ENCODE assay signal across 8 cellular contexts in genomic region chr3:161222662-161223061, GRCh38. TPM values are rescaled to one million over a fixed set of nuclear protein-coding genes. Genes with fewer than 3 reads are reported as not detected.
A peak's percentile ranks its signal among the peaks of the same experiment; 100 is the strongest.
DNase-seq lines count a peak whose midpoint lies in the region; ATAC-seq and TF ChIP-seq lines count a peak whose summit lies in the region.

No MANE protein-coding gene starts in this region.

- H3K36me3 ChIP-seq in brain microvascular endothelial cell (replicated peaks) (peaks cover 13% of the 10 kb centered on the region), mucosa of stomach (ENCODE audit: control insufficient read depth, insufficient read depth, low read length) (no peaks in the 10 kb centered on the region)

- peaks cover 14% of the 10 kb centered on the region for H3K4me1 ChIP-seq in mucosa of stomach (ENCODE audit: control insufficient read depth, insufficient read depth, low read length)

- ATAC-seq in GM18520 (IDR thresholded peaks at IDR 0.05; ENCODE audit: unreplicated experiment) = no peak

- H3K27ac Mint-ChIP-seq in HFFc6 = peak overlapping the region; percentile 88

- H3K9me3 ChIP-seq in mucosa of stomach (ENCODE audit: control insufficient read depth, low read length) = no peaks in the 10 kb centered on the region

- H3K9ac ChIP-seq in mucosa of stomach (ENCODE audit: low read length) = peak overlapping the region; percentile 90

- H3K4me3 ChIP-seq in brain microvascular endothelial cell (ENCODE audit: low read depth, low read length) (peak overlapping the region; percentile 96), mucosa of stomach (ENCODE audit: low read length) (peak overlapping the region; percentile 57)

- H3K27me3 ChIP-seq in brain microvascular endothelial cell (replicated peaks) = no peaks in the 10 kb centered on the region
- no peaks in the 10 kb centered on the region for H3K27me3 ChIP-seq in mucosa of stomach (ENCODE audit: control insufficient read depth, insufficient read depth, low read length)

- H3K27ac ChIP-seq in brain microvascular endothelial cell = peak overlapping the region; percentile 96

- peak; percentile 12 for DNase-seq in AG08396 (ENCODE audit: low spot score)
- no peak for DNase-seq in HFFc6
- DNase-seq in brain microvascular endothelial cell = no peak
- no peak for DNase-seq in NCI-H2196 (lab: John Stamatoyannopoulos, UW; ENCODE audit: unreplicated experiment)
- no peak for DNase-seq in SHP77 (lab: John Stamatoyannopoulos, UW)
- no peak for DNase-seq in GM19240 (ENCODE audit: insufficient read length, low spot score)

- 0 out of 2 replicates have a peak, but pooled peaks cover 4% of the 10 kb centered on the region for H3K9me3 Mint-ChIP-seq in HFFc6

- in situ Hi-C loops in brain microvascular endothelial cell (cut with HindIII; ENCODE audit: low pct_ligation_motif_present, low sequenced_read_pairs) = no loop called here

- H3K4me3 Mint-ChIP-seq in HFFc6 = peak overlapping the region; percentile 97

- no peak for TF ChIP-seq CTCF in HFFc6 (IDR thresholded peaks at IDR 0.05)
- no peak for TF ChIP-seq CTCF in brain microvascular endothelial cell (IDR thresholded peaks at IDR 0.05; ENCODE audit: low read depth, low read length, missing control alignments)

- H3K36me3 Mint-ChIP-seq in HFFc6 (ENCODE audit: low read depth) = peaks cover 13% of the 10 kb centered on the region

- peaks cover 34% of the 10 kb centered on the region for H3K4me1 Mint-ChIP-seq in HFFc6 (ENCODE audit: low read depth)

- no peaks in the 10 kb centered on the region for H3K27me3 Mint-ChIP-seq in HFFc6 (ENCODE audit: insufficient read depth)

RNA-seq across cellular contexts. Expression of gene NMD3, which starts 1.6 kb away (rescaled TPM):
- 10 to 100 TPM; 56.8 to 72.3 (median 64.3) TPM for total RNA-seq in HFFc6 (2021; fragmentation: NEBNext Ultra II Directional; extraction: Animal tissue kit (Norgen Biotek cat#: 25700))
